Comparison of ENCODE assay signal across 22 cellular contexts in the genomic region with DNA sequence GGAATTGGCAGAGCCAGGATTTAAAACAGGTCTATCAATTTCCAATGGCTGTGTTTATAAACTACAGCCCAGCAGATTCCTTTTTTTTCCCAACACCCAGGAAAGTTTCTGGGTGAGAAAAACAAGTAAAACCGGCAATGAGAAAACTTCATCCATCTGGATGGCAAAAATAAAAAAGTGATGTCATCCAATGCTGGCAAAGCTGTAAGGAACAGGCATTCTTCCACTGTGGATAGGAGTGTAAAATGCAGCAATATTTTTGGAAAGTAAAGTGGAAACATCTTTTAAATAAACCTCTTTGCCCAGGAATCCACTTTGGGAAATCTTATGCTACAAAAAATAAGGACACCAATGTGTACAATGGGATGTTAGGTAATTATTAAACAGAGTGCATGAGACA.
"Had no signal": no experiment of that assay in that cellular context is flagged by ENCODE, and none has a peak within 500 bp of the region (broad histone marks: within the 10 kb centered on the region; RNA-seq: fewer than 3 reads in every experiment).

No MANE protein-coding gene starts in this region.

- H3K4me3 ChIP-seq: breast epithelium, dorsolateral prefrontal cortex, esophagus muscularis mucosa, left lung, lung, pancreas, psoas muscle, right atrium auricular region, thyroid gland had no signal

- H3K9me3 ChIP-seq: breast epithelium, esophagus muscularis mucosa, left lung, neutrophil, pancreas, psoas muscle, right atrium auricular region, thyroid gland had no signal

- H3K4me1 ChIP-seq: breast epithelium, esophagus muscularis mucosa, left lung, pancreas, psoas muscle, right atrium auricular region had no signal

- ATAC-seq: activated naive CD4-positive, alpha-beta T cell treated with anti-CD3 and anti-CD28 coated beads, Interleukin-2, amount 50 U/mL, for 72 hours; activated T-helper 17 cell treated with anti-CD3 and anti-CD28 coated beads, Interleukin-2, amount 50 U/mL, for 72 hours; effector memory CD8-positive, alpha-beta T cell; left lung; pancreas; psoas muscle; WTC11 had no signal

- H3K36me3 ChIP-seq: breast epithelium, esophagus muscularis mucosa, left lung, neutrophil, pancreas, right atrium auricular region, thyroid gland had no signal

- H3K27ac ChIP-seq: breast epithelium, esophagus muscularis mucosa, left lung, neutrophil, pancreas, psoas muscle, right atrium auricular region, thyroid gland had no signal

- DNase-seq: activated CD4-positive, alpha-beta T cell treated with anti-CD3 and anti-CD28 coated beads, Interleukin-2, amount 50 U/mL, for 4 hours; activated CD8-positive, alpha-beta memory T cell treated with anti-CD3 and anti-CD28 coated beads for 24 hours; activated CD8-positive, alpha-beta memory T cell treated with anti-CD3 and anti-CD28 coated beads, Interleukin-2, amount 50 U/mL, for 4 hours; activated T-cell treated with anti-CD3 and anti-CD28 coated beads, Interleukin-2, amount 50 U/mL, for 24 hours; dorsolateral prefrontal cortex; effector memory CD8-positive, alpha-beta T cell; kidney glomerular epithelial cell; left lung; pancreas; psoas muscle; stimulated activated CD4-positive, alpha-beta T cell treated with anti-CD3 and anti-CD28 coated beads, Interleukin-4, amount 100 ng/mL, for 24 hours; stimulated activated naive CD4-positive, alpha-beta T cell treated with Interleukin-2 at 50 U/mL for 16 hours; T-helper 1 cell; thyroid gland had no signal

- H3K27me3 ChIP-seq: breast epithelium, dorsolateral prefrontal cortex, esophagus muscularis mucosa, left lung, pancreas, right atrium auricular region, thyroid gland had no signal
